ENCODE assay signal across 9 cellular contexts in the genomic region with DNA sequence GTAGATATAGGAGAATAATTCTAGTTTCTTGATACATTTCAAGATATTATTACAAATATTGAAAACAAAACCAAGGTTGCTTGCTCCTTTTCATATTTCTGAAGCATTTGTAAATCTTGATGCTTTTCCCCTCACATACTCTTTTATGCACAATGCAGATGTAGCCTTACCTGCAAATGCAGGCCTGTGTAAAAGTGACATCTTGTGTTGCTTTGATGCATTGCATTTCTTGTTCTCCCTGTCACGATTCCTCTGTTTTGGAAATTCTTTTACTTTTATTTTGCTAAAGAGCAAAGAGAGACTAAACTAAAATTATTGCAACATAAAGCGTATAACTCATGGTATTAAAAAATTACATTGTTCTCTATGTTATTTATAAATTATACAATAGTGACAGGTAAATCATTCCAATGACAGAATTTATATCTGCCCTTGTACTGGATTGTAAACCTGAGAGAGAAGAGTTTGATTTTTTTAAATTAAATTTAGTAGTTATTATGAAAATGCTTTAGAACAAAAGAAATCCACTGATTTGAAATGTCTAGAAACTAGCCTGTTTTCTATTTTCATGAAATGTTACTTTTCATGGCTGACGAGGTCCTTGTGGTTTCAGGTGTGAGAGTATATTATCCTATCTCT.
DNase-seq lines count a peak whose midpoint lies in the region; ATAC-seq and TF ChIP-seq lines count a peak whose summit lies in the region.
"Had no signal": no experiment of that assay in that cellular context is flagged by ENCODE, and none has a peak within 500 bp of the region (broad histone marks: within the 10 kb centered on the region; RNA-seq: fewer than 3 reads in every experiment).

No MANE protein-coding gene starts in this region.

- H3K27me3 ChIP-seq in IMR-90 (ENCODE audit: control insufficient read depth, insufficient read depth, low read length): no peaks in the 10 kb centered on the region

- no peaks in the 10 kb centered on the region for H3K9me1 ChIP-seq in IMR-90 (ENCODE audit: insufficient read depth, low read length)

- no peak overlapping the region for H3K4ac ChIP-seq in IMR-90 (ENCODE audit: low read depth, low read length)

- H3K36me3 ChIP-seq in IMR-90 (ENCODE audit: control insufficient read depth, insufficient read depth, low read length): no peaks in the 10 kb centered on the region

- CTCF ChIA-PET in IMR-90 (lab: Yijun Ruan, JAX): interaction anchor here (1.5 kb wide), 1 partner anchor 29 kb away, joined by 5 read pairs; no protein-coding TSS in a partner anchor
- CTCF ChIA-PET in activated CD8-positive, alpha-beta T cell treated with anti-CD3 and anti-CD28 coated beads, Interleukin-2, amount 10 ng/mL, durations not matched to agents 7 days and 5 days (lab: Charles Lee): no interaction called here

- TF ChIP-seq POLR2A in IMR-90 (IDR thresholded peaks at IDR 0.05; ENCODE audit: low read depth, low read length): no peak

- H3K27ac ChIP-seq in IMR-90 (ENCODE audit: insufficient read depth, low read length): no peak overlapping the region

- no peak overlapping the region for H3K56ac ChIP-seq in IMR-90 (ENCODE audit: extremely low read depth, insufficient read depth, low read length)

- no peaks in the 10 kb centered on the region for H3K9me3 ChIP-seq in IMR-90 (ENCODE audit: control insufficient read depth, insufficient read depth, low read length)

- no peak overlapping the region for H4K8ac ChIP-seq in IMR-90 (ENCODE audit: low read depth in 2 of 2, low read length in 2 of 2)

- H3K18ac ChIP-seq in IMR-90 (ENCODE audit: low read depth, low read length): no peak overlapping the region

- no peak overlapping the region for H4K5ac ChIP-seq in IMR-90 (ENCODE audit: low read depth, low read length)

- no peak overlapping the region for H3K9ac ChIP-seq in IMR-90 (ENCODE audit: low read depth, low read length)

- no peak overlapping the region for H2BK15ac ChIP-seq in IMR-90 (ENCODE audit: low read depth, low read length)

- no peak overlapping the region for H2BK120ac ChIP-seq in IMR-90 (ENCODE audit: low read depth, low read length)

- no peak overlapping the region for H3K4me2 ChIP-seq in IMR-90 (ENCODE audit: low read depth, low read length)

- BruUV-seq in IMR-90 (replicated peaks; lab: Mats Ljungman, UMichigan): no TSS peak

- no peak overlapping the region for H3K4me3 Mint-ChIP-seq in activated CD8-positive, alpha-beta T cell treated with anti-CD3 and anti-CD28 coated beads, Interleukin-2, amount 10 ng/mL, durations not matched to agents 7 days and 5 days
- H3K4me3 Mint-ChIP-seq: central memory CD8-positive, alpha-beta T cell had no signal

- no peaks in the 10 kb centered on the region for H3K27me3 Mint-ChIP-seq in activated CD8-positive, alpha-beta T cell treated with anti-CD3 and anti-CD28 coated beads, Interleukin-2, amount 10 ng/mL, durations not matched to agents 7 days and 5 days (ENCODE audit: low read depth)
- H3K27me3 Mint-ChIP-seq: central memory CD8-positive, alpha-beta T cell had no signal

- POLR2A ChIA-PET in IMR-90 (lab: Charles Lee; ENCODE audit: unreplicated experiment): no interaction called here
- POLR2A ChIA-PET in activated CD8-positive, alpha-beta T cell treated with anti-CD3 and anti-CD28 coated beads, Interleukin-2, amount 10 ng/mL, durations not matched to agents 7 days and 5 days (lab: Charles Lee): no interaction called here

- H2AK9ac ChIP-seq in IMR-90 (replicated peaks; ENCODE audit: low read depth, low read length, poor library complexity): no peak overlapping the region

- no peaks in the 10 kb centered on the region for H3K79me1 ChIP-seq in IMR-90 (ENCODE audit: low read depth in 1 of 2, low read length in 2 of 2)

- H3K27ac Mint-ChIP-seq in activated CD8-positive, alpha-beta T cell treated with anti-CD3 and anti-CD28 coated beads, Interleukin-2, amount 10 ng/mL, durations not matched to agents 7 days and 5 days: no peak overlapping the region
- no peak overlapping the region for H3K27ac Mint-ChIP-seq in activated naive CD4-positive, alpha-beta T cell treated with anti-CD3 and anti-CD28 coated beads, Interleukin-2, amount 50 U/mL, for 72 hours

- no CpG with 5 or more reads among the region's 3 CpGs for WGBS in IMR-90 (ENCODE audit: extremely low coverage in 2 of 2, insufficient read length in 1 of 2), 2 experiments

- no peak overlapping the region for H4K91ac ChIP-seq in IMR-90 (ENCODE audit: insufficient read depth, low read depth, low read length)

- TF ChIP-seq RAD21 in IMR-90 (IDR thresholded peaks at IDR 0.05; ENCODE audit: low read length): peak; percentile 84

- no peak overlapping the region for H3K23ac ChIP-seq in IMR-90 (ENCODE audit: low read depth, low read length)

- H3K4me3 ChIP-seq in IMR-90 (ENCODE audit: insufficient read depth, low read depth, low read length): no peak overlapping the region

- peak; percentile 63 for TF ChIP-seq CTCF in IMR-90 (conservative IDR thresholded peaks at IDR 0.05; ENCODE audit: low read depth, low read length)

- intact Hi-C loops in IMR-90 (cut with micrococcal nuclease): loop anchor here (1.0 kb wide), 3 partner anchors 427 to 779 kb away; no protein-coding TSS in a partner anchor

- H4K20me1 ChIP-seq in IMR-90 (ENCODE audit: insufficient read depth, low read length): no peaks in the 10 kb centered on the region

- no peaks in the 10 kb centered on the region for H3K4me1 ChIP-seq in IMR-90 (ENCODE audit: control insufficient read depth, insufficient read depth, low read length)

- no peak overlapping the region for H3K14ac ChIP-seq in IMR-90 (replicated peaks; ENCODE audit: low read depth, low read length)

- no peak overlapping the region for H2AK5ac ChIP-seq in IMR-90 (ENCODE audit: low read depth, low read length)

- dilution Hi-C loops in IMR-90 (cut with HindIII; ENCODE audit: low sequenced_read_pairs, unreplicated experiment): loop anchor here (25.0 kb wide), 1 partner anchor 463 kb away; no protein-coding TSS in a partner anchor

- in situ Hi-C loops in IMR-90 (cut with MboI; ENCODE audit: low sequenced_read_pairs): loop anchor here (10.0 kb wide), 1 partner anchor 431 kb away; no protein-coding TSS in a partner anchor

- ATAC-seq in IMR-90 (ENCODE audit: low read depth) (no peak), left lobe of liver (peak; percentile 68)
- ATAC-seq in activated CD8-positive, alpha-beta T cell treated with anti-CD3 and anti-CD28 coated beads, Interleukin-2, amount 10 ng/mL, durations not matched to agents 7 days and 5 days: no peak
- no peak for ATAC-seq in activated naive CD4-positive, alpha-beta T cell treated with anti-CD3 and anti-CD28 coated beads, Interleukin-2, amount 50 U/mL, for 72 hours

- no peak overlapping the region for H2BK5ac ChIP-seq in IMR-90 (ENCODE audit: low read depth, low read length, poor library complexity, severe bottlenecking)

- no peak overlapping the region for H2AFZ ChIP-seq in IMR-90 (replicated peaks; ENCODE audit: low read length, poor library complexity)

- H3K9me3 Mint-ChIP-seq in activated CD8-positive, alpha-beta T cell treated with anti-CD3 and anti-CD28 coated beads, Interleukin-2, amount 10 ng/mL, durations not matched to agents 7 days and 5 days (ENCODE audit: insufficient read depth): no peaks in the 10 kb centered on the region
- H3K9me3 Mint-ChIP-seq in activated naive CD4-positive, alpha-beta T cell treated with anti-CD3 and anti-CD28 coated beads, Interleukin-2, amount 50 U/mL, for 72 hours: peaks cover 8 to 9% of the 10 kb centered on the region in 2 donors

- no peak overlapping the region for H2BK20ac ChIP-seq in IMR-90 (ENCODE audit: low read depth, low read length)

- H3K4me1 Mint-ChIP-seq in activated CD8-positive, alpha-beta T cell treated with anti-CD3 and anti-CD28 coated beads, Interleukin-2, amount 10 ng/mL, durations not matched to agents 7 days and 5 days (ENCODE audit: low read depth): no peaks in the 10 kb centered on the region
- H3K4me1 Mint-ChIP-seq: central memory CD8-positive, alpha-beta T cell had no signal

- DNase-seq in D341Med (ENCODE audit: low spot score) (peak; percentile 36), IMR-90 (peak; percentile 56), astrocyte of the hippocampus (ENCODE audit: low read depth, low spot score) (peak; percentile 59), left lobe of liver (ENCODE audit: low spot score) (no peak), RPMI8226 (no peak)
- no peak for DNase-seq in stimulated activated CD8-positive, alpha-beta memory T cell treated with anti-CD3 and anti-CD28 coated beads, Interleukin-4, amount 100 ng/mL, for 48 hours
- no peak for DNase-seq in activated CD8-positive, alpha-beta T cell treated with anti-CD3 and anti-CD28 coated beads, Interleukin-2, amount 10 ng/mL, durations not matched to agents 7 days and 5 days
- no peak for DNase-seq in activated naive CD4-positive, alpha-beta T cell treated with anti-CD3 and anti-CD28 coated beads, Interleukin-2, amount 50 U/mL, for 72 hours (ENCODE audit: low spot score in 2 of 2)

- H3K36me3 Mint-ChIP-seq in activated CD8-positive, alpha-beta T cell treated with anti-CD3 and anti-CD28 coated beads, Interleukin-2, amount 10 ng/mL, durations not matched to agents 7 days and 5 days (ENCODE audit: low read depth): no peaks in the 10 kb centered on the region
- no peaks in the 10 kb centered on the region for H3K36me3 Mint-ChIP-seq in activated naive CD4-positive, alpha-beta T cell treated with anti-CD3 and anti-CD28 coated beads, Interleukin-2, amount 50 U/mL, for 72 hours

TF ChIP-seq in IMR-90, 13 proteins besides CTCF, POLR2A, EP300 and RAD21:
- TF ChIP-seq MAZ (IDR thresholded peaks at IDR 0.05; ENCODE audit: borderline replicate concordance, low read depth, low read length) (no peak), MAFK (IDR thresholded peaks at IDR 0.05; ENCODE audit: low read depth, low read length) (no peak), SMC3 (IDR thresholded peaks at IDR 0.05; ENCODE audit: low read depth, low read length) (peak; percentile 86), CEBPB (IDR thresholded peaks at IDR 0.05; ENCODE audit: low read depth, low read length) (no peak)

Comparison
In these comparisons a context has a peak if more than half of its experiments do, and no peak if none do; other contexts are left out.
1. DNase-seq: peak in D341Med (single experiment), IMR-90 (single experiment) and astrocyte of the hippocampus (single experiment); none in left lobe of liver (single experiment), RPMI8226 (single experiment), stimulated activated CD8-positive, alpha-beta memory T cell treated with anti-CD3 and anti-CD28 coated beads, Interleukin-4, amount 100 ng/mL, for 48 hours (single experiment), activated CD8-positive, alpha-beta T cell treated with anti-CD3 and anti-CD28 coated beads, Interleukin-2, amount 10 ng/mL, durations not matched to agents 7 days and 5 days (single experiment) and activated naive CD4-positive, alpha-beta T cell treated with anti-CD3 and anti-CD28 coated beads, Interleukin-2, amount 50 U/mL, for 72 hours (0 of 2).